Comparison of ENCODE assay signal across 9 cellular contexts in genomic region chr16:66933776-66934137, GRCh38. TPM values are rescaled to one million over a fixed set of nuclear protein-coding genes. Genes with fewer than 3 reads are reported as not detected.
A peak's percentile ranks its signal among the peaks of the same experiment; 100 is the strongest.
DNase-seq lines count a peak whose midpoint lies in the region; ATAC-seq and TF ChIP-seq lines count a peak whose summit lies in the region.
"Had no signal": no experiment of that assay in that cellular context is flagged by ENCODE, and none has a peak within 500 bp of the region (broad histone marks: within the 10 kb centered on the region; RNA-seq: fewer than 3 reads in every experiment).

No MANE protein-coding gene starts in this region.

- H3K36me3 ChIP-seq in SK-N-MC (ENCODE audit: insufficient read depth, low read length) (no peaks in the 10 kb centered on the region), neural cell (ENCODE audit: insufficient read depth, low read length) (no peaks in the 10 kb centered on the region), upper lobe of left lung (peaks cover 0 to 29% (median 10%) of the 10 kb centered on the region in 4 donors)

- H2AFZ ChIP-seq in neural cell (ENCODE audit: low read depth, low read length) = peak overlapping the region; percentile 92

- 1 to 3% methylated on average over 11 to 12 of the region's 12 CpGs for WGBS in upper lobe of left lung, 2 donors

- TF ChIP-seq POLR2A in upper lobe of left lung (IDR thresholded peaks at IDR 0.05) = no peak

- TF ChIP-seq CTCF in coronary artery (IDR thresholded peaks at IDR 0.05) (no peak), neural cell (IDR thresholded peaks at IDR 0.05; ENCODE audit: poor library complexity, severe bottlenecking) (no peak), upper lobe of left lung (IDR thresholded peaks at IDR 0.05) (no peak)

- H3K79me2 ChIP-seq in neural cell (replicated peaks; ENCODE audit: insufficient read depth, low read length) = peaks cover 10% of the 10 kb centered on the region

- H3K9ac ChIP-seq in SK-N-MC (ENCODE audit: insufficient read length) (peak overlapping the region; percentile 85), neural cell (ENCODE audit: low read length) (peak overlapping the region; percentile 97)

- H3K9me3 ChIP-seq in SK-N-MC (ENCODE audit: low read depth, low read length) (no peaks in the 10 kb centered on the region), neural cell (ENCODE audit: low read length) (no peaks in the 10 kb centered on the region), upper lobe of left lung (no peaks in the 10 kb centered on the region)

- peaks cover 29 to 51% (median 36%) of the 10 kb centered on the region in 4 donors for H3K4me1 ChIP-seq in upper lobe of left lung

- TF ChIP-seq EP300 in neural cell (conservative IDR thresholded peaks at IDR 0.05; ENCODE audit: poor library complexity, severe bottlenecking) = no peak
- no peak for TF ChIP-seq EP300 in upper lobe of left lung (IDR thresholded peaks at IDR 0.05)

- H3K27me3 ChIP-seq in neural cell (ENCODE audit: insufficient read depth, low read depth, low read length) (no peaks in the 10 kb centered on the region), upper lobe of left lung (no peaks in the 10 kb centered on the region)

- H4K20me1 ChIP-seq in neural cell (ENCODE audit: insufficient read depth) = peaks cover 5% of the 10 kb centered on the region

- H3K9me2 ChIP-seq in neural cell (ENCODE audit: insufficient read depth, low read length) = no peaks in the 10 kb centered on the region

- peak; percentile 4 for ATAC-seq in GM21786 (IDR thresholded peaks at IDR 0.05; ENCODE audit: unreplicated experiment)
- no peak for ATAC-seq in upper lobe of left lung (ENCODE audit: low FRiP score in 2 of 2)

- H3K27ac ChIP-seq in SK-N-MC (no peak overlapping the region), coronary artery (peak overlapping the region; percentile 95 to 96), neural cell (ENCODE audit: low read length) (peak overlapping the region; percentile 86), upper lobe of left lung (peak overlapping the region; percentile 86 to 98 (median 97))

- H3K4me2 ChIP-seq in neural cell (ENCODE audit: low read length) = peak overlapping the region; percentile 99

- no peaks in the 10 kb centered on the region for H3F3A ChIP-seq in neural cell (ENCODE audit: insufficient read depth, low read length, poor library complexity, severe bottlenecking)

- TF ChIP-seq RAD21 in neural cell (conservative IDR thresholded peaks at IDR 0.05) = no peak

- H3K4me3 ChIP-seq in SK-N-MC (peak overlapping the region; percentile 85), coronary artery (peak overlapping the region; percentile 97), neural cell (ENCODE audit: low read length) (peak overlapping the region; percentile 99), upper lobe of left lung (peak overlapping the region; percentile 86 to 100 (median 95))

- DNase-seq in A172 (ENCODE audit: low spot score) (peak; percentile 26), SK-N-MC (ENCODE audit: low read depth, low spot score) (no peak), coronary artery (ENCODE audit: low spot score) (no peak), upper lobe of left lung (no peak), SIG-M5 treated with dmso at 0.1 percent for 504 hours (lab: John Stamatoyannopoulos, UW; ENCODE audit: unreplicated experiment) (no peak), NK-92 (lab: John Stamatoyannopoulos, UW; ENCODE audit: unreplicated experiment) (no peak)

TF ChIP-seq in neural cell, 6 proteins besides CTCF, POLR2A, EP300 and RAD21:
- TF ChIP-seq REST (IDR thresholded peaks at IDR 0.05; ENCODE audit: borderline replicate concordance) (no peak), POLR2AphosphoS5 (IDR thresholded peaks at IDR 0.05) (no peak), SMC3 (conservative IDR thresholded peaks at IDR 0.05; ENCODE audit: poor library complexity) (no peak), MXI1 (conservative IDR thresholded peaks at IDR 0.05; ENCODE audit: poor library complexity, severe bottlenecking) (no peak), EZH2 (IDR thresholded peaks at IDR 0.05; ENCODE audit: borderline replicate concordance, insufficient read depth, low read length, poor library complexity, severe bottlenecking) (no peak), TAF1 (IDR thresholded peaks at IDR 0.05; ENCODE audit: low read depth) (no peak)

RNA-seq across cellular contexts. Expression of gene CIAO2B, which starts 0.4 kb away (rescaled TPM):
- total RNA-seq in A172 (2014; rRNA removed; shearing (Covaris generic)) = 150 and 174 TPM in 2 replicates
- polyA plus RNA-seq in neural cell = 323 and 339 TPM in 2 replicates
- 85.8 and 91.8 TPM in 2 replicates for polyA minus RNA-seq in neural cell
- 100 to 1,000 TPM in 1 of 6 donors, 10 to 100 TPM in 5; 59.6 to 131 (median 73.2) TPM for total RNA-seq in upper lobe of left lung

RNA-seq across cellular contexts. Expression of gene CES2, which starts 1.6 kb away (rescaled TPM):
- total RNA-seq in A172 (2014; rRNA removed; shearing (Covaris generic)) = 19.7 TPM in 2 replicates
- polyA plus RNA-seq in neural cell = 22.9 and 31.4 TPM in 2 replicates
- 39.6 and 40.2 TPM in 2 replicates for polyA minus RNA-seq in neural cell
- total RNA-seq in upper lobe of left lung = 10 to 100 TPM; 32.2 to 76.1 (median 46.5) TPM

RNA-seq across cellular contexts. Expression of gene RRAD, which starts 8.4 kb away (rescaled TPM):
- total RNA-seq in A172 (2014; rRNA removed; shearing (Covaris generic)) = 1.0 and 2.8 TPM in 2 replicates
- polyA plus RNA-seq in neural cell = 1.0 TPM in 2 replicates
- polyA minus RNA-seq in neural cell = 0.46 and 0.49 TPM in 2 replicates
- total RNA-seq in upper lobe of left lung = 10 to 100 TPM; 13.8 to 50.3 (median 47.0) TPM

RNA-seq across cellular contexts. Expression of gene CDH16, which starts 15.1 kb away (rescaled TPM):
- total RNA-seq in A172 (2014; rRNA removed; shearing (Covaris generic)) = not detected in 2 replicates
- polyA plus RNA-seq in neural cell = not detected in 2 replicates
- not detected in 2 replicates for polyA minus RNA-seq in neural cell
- total RNA-seq in upper lobe of left lung = 1 to 10 TPM in 2 of 6 donors, under 1 TPM in 1, not detected in 3; 0.40 to 1.8 (median 1.7) TPM
- total RNA-seq: lung microvascular endothelial cell had no signal

RNA-seq across cellular contexts. Expression of gene CES3, which starts 27.3 kb away (rescaled TPM):
- 0.05 and 0.17 TPM in 2 replicates for total RNA-seq in A172 (2014; rRNA removed; shearing (Covaris generic))
- 1.8 and 3.7 TPM in 2 replicates for polyA plus RNA-seq in neural cell
- polyA minus RNA-seq in neural cell = 0.97 and 1.7 TPM in 2 replicates
- total RNA-seq in upper lobe of left lung = 1 to 10 TPM; 1.4 to 6.2 (median 2.9) TPM
- total RNA-seq: lung microvascular endothelial cell had no signal
